In the genomic region with DNA sequence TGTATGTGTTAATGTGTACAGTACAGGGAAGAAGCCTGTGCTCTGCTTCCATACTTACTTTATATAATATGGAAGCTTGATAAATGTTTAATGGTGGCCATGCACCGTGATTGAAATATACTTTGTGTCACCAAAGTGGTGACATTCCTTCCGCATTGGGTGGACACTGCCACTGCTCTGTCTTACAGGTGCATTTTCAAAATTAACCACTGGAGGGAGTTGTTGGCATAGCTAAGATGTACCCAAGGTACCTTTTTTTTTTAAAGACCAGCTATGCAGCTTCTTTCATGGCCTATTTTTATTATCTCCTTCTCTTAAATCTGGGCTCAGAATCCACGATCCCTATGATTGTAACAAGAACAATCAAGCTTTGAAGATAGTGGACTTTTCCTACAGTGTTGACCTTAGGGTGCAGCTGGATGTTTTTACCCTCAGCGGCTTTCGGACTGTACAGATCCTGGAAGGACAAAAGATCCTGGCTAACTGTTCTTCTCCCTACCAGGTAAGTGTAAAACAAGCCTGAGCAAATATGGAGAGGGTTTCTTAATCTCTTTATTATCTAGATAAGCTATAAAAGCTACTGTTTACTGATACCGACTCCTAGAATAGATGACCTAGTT, we compare ENCODE assay signal across 1 cellular context.
TF ChIP-seq lines count a peak whose summit lies in the region.

No MANE protein-coding gene starts in this region.

TF ChIP-seq in GM12878, 131 proteins besides CTCF, POLR2A, EP300 and RAD21 (continued from another document):
- TF ChIP-seq, protein P1, sequence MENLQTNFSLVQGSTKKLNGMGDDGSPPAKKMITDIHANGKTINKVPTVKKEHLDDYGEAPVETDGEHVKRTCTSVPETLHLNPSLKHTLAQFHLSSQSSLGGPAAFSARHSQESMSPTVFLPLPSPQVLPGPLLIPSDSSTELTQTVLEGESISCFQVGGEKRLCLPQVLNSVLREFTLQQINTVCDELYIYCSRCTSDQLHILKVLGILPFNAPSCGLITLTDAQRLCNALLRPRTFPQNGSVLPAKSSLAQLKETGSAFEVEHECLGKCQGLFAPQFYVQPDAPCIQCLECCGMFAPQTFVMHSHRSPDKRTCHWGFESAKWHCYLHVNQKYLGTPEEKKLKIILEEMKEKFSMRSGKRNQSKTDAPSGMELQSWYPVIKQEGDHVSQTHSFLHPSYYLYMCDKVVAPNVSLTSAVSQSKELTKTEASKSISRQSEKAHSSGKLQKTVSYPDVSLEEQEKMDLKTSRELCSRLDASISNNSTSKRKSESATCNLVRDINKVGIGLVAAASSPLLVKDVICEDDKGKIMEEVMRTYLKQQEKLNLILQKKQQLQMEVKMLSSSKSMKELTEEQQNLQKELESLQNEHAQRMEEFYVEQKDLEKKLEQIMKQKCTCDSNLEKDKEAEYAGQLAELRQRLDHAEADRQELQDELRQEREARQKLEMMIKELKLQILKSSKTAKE (IDR thresholded peaks at IDR 0.05; ENCODE audit: low read depth, poor library complexity, severe bottlenecking), result no peak
- TF ChIP-seq YY1 (IDR thresholded peaks at IDR 0.05; ENCODE audit: low read depth, low read length), result peak; percentile 52; the same call in 1 of the 2 replicates
- 0 out of 2 replicates have a peak, but pooled peaks have one; percentile 32 for TF ChIP-seq FOXM1 (IDR thresholded peaks at IDR 0.05; ENCODE audit: low read depth, low read length)
